Comparison of ENCODE assay signal across 2 cellular contexts in the genomic region with DNA sequence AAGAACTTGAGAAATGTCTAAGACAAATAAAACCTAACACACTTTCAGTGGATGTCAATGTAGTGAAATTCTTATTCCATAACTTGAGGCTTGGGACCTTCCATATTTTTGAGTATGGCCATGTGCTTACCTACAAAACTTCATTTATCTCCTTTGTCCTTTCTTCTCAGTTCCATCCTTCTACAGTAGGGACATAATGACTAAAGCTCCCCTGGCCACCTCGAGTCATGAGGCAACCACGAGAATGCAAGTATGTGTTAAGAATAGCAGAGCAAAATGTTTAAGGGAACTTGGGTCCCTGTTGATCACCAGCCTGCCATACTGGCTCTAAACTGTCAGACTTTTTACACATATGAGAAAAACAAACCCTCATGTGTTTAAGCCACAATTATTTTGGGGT.
A peak's percentile ranks its signal among the peaks of the same experiment; 100 is the strongest.
TF ChIP-seq lines count a peak whose summit lies in the region.

No MANE protein-coding gene starts in this region.

TF ChIP-seq in HCT116, 20 proteins besides CTCF, POLR2A, EP300 and RAD21:
- no peak for TF ChIP-seq JUND (IDR thresholded peaks at IDR 0.05)
- no peak for TF ChIP-seq CBX3 (IDR thresholded peaks at IDR 0.05; ENCODE audit: low read depth)
- TF ChIP-seq SP1 (IDR thresholded peaks at IDR 0.05; ENCODE audit: low read depth) = no peak
- TF ChIP-seq, protein P1, sequence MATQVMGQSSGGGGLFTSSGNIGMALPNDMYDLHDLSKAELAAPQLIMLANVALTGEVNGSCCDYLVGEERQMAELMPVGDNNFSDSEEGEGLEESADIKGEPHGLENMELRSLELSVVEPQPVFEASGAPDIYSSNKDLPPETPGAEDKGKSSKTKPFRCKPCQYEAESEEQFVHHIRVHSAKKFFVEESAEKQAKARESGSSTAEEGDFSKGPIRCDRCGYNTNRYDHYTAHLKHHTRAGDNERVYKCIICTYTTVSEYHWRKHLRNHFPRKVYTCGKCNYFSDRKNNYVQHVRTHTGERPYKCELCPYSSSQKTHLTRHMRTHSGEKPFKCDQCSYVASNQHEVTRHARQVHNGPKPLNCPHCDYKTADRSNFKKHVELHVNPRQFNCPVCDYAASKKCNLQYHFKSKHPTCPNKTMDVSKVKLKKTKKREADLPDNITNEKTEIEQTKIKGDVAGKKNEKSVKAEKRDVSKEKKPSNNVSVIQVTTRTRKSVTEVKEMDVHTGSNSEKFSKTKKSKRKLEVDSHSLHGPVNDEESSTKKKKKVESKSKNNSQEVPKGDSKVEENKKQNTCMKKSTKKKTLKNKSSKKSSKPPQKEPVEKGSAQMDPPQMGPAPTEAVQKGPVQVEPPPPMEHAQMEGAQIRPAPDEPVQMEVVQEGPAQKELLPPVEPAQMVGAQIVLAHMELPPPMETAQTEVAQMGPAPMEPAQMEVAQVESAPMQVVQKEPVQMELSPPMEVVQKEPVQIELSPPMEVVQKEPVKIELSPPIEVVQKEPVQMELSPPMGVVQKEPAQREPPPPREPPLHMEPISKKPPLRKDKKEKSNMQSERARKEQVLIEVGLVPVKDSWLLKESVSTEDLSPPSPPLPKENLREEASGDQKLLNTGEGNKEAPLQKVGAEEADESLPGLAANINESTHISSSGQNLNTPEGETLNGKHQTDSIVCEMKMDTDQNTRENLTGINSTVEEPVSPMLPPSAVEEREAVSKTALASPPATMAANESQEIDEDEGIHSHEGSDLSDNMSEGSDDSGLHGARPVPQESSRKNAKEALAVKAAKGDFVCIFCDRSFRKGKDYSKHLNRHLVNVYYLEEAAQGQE (IDR thresholded peaks at IDR 0.05; ENCODE audit: low read depth) = no peak
- no peak for TF ChIP-seq POLR2AphosphoS5 (IDR thresholded peaks at IDR 0.05; ENCODE audit: low read depth, low read length)
- TF ChIP-seq, protein P2, sequence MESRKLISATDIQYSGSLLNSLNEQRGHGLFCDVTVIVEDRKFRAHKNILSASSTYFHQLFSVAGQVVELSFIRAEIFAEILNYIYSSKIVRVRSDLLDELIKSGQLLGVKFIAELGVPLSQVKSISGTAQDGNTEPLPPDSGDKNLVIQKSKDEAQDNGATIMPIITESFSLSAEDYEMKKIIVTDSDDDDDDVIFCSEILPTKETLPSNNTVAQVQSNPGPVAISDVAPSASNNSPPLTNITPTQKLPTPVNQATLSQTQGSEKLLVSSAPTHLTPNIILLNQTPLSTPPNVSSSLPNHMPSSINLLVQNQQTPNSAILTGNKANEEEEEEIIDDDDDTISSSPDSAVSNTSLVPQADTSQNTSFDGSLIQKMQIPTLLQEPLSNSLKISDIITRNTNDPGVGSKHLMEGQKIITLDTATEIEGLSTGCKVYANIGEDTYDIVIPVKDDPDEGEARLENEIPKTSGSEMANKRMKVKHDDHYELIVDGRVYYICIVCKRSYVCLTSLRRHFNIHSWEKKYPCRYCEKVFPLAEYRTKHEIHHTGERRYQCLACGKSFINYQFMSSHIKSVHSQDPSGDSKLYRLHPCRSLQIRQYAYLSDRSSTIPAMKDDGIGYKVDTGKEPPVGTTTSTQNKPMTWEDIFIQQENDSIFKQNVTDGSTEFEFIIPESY (IDR thresholded peaks at IDR 0.05; ENCODE audit: extremely low read depth, insufficient replicate concordance, low read length) = no peak
- TF ChIP-seq, protein P3, sequence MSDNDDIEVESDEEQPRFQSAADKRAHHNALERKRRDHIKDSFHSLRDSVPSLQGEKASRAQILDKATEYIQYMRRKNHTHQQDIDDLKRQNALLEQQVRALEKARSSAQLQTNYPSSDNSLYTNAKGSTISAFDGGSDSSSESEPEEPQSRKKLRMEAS (IDR thresholded peaks at IDR 0.05) = no peak
- no peak for TF ChIP-seq ELF1 (IDR thresholded peaks at IDR 0.05; ENCODE audit: borderline replicate concordance, low read depth)
- TF ChIP-seq TCF7L2 (IDR thresholded peaks at IDR 0.05; ENCODE audit: borderline replicate concordance, extremely low read depth, insufficient read depth, insufficient read length) = no peak
- TF ChIP-seq, protein P4, sequence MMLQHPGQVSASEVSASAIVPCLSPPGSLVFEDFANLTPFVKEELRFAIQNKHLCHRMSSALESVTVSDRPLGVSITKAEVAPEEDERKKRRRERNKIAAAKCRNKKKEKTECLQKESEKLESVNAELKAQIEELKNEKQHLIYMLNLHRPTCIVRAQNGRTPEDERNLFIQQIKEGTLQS (IDR thresholded peaks at IDR 0.05) = no peak
- no peak for TF ChIP-seq SIN3A (IDR thresholded peaks at IDR 0.05; ENCODE audit: low read depth)
- no peak for TF ChIP-seq YY1 (IDR thresholded peaks at IDR 0.05; ENCODE audit: extremely low read depth, insufficient replicate concordance, low read depth, low read length)
- TF ChIP-seq EGR1 (IDR thresholded peaks at IDR 0.05; ENCODE audit: low read depth) = no peak
- no peak for TF ChIP-seq ZNF274 (IDR thresholded peaks at IDR 0.05; ENCODE audit: low read depth, low read length)
- TF ChIP-seq EZH2 (IDR thresholded peaks at IDR 0.05) = no peak
- TF ChIP-seq FOSL1 (IDR thresholded peaks at IDR 0.05; ENCODE audit: low read depth) = no peak
- no peak for TF ChIP-seq SRF (IDR thresholded peaks at IDR 0.05; ENCODE audit: low read depth)
- no peak for TF ChIP-seq CEBPB (IDR thresholded peaks at IDR 0.05; ENCODE audit: low read depth)
- TF ChIP-seq ZFX (IDR thresholded peaks at IDR 0.05) = no peak

TF ChIP-seq in GM12878, 131 proteins besides CTCF, POLR2A, EP300 and RAD21 (continued from another document):
- no peak for TF ChIP-seq NRF1 (conservative IDR thresholded peaks at IDR 0.05; ENCODE audit: low read depth, low read length)
- TF ChIP-seq, protein P5, sequence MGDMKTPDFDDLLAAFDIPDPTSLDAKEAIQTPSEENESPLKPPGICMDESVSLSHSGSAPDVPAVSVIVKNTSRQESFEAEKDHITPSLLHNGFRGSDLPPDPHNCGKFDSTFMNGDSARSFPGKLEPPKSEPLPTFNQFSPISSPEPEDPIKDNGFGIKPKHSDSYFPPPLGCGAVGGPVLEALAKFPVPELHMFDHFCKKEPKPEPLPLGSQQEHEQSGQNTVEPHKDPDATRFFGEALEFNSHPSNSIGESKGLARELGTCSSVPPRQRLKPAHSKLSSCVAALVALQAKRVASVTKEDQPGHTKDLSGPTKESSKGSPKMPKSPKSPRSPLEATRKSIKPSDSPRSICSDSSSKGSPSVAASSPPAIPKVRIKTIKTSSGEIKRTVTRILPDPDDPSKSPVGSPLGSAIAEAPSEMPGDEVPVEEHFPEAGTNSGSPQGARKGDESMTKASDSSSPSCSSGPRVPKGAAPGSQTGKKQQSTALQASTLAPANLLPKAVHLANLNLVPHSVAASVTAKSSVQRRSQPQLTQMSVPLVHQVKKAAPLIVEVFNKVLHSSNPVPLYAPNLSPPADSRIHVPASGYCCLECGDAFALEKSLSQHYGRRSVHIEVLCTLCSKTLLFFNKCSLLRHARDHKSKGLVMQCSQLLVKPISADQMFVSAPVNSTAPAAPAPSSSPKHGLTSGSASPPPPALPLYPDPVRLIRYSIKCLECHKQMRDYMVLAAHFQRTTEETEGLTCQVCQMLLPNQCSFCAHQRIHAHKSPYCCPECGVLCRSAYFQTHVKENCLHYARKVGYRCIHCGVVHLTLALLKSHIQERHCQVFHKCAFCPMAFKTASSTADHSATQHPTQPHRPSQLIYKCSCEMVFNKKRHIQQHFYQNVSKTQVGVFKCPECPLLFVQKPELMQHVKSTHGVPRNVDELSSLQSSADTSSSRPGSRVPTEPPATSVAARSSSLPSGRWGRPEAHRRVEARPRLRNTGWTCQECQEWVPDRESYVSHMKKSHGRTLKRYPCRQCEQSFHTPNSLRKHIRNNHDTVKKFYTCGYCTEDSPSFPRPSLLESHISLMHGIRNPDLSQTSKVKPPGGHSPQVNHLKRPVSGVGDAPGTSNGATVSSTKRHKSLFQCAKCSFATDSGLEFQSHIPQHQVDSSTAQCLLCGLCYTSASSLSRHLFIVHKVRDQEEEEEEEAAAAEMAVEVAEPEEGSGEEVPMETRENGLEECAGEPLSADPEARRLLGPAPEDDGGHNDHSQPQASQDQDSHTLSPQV (IDR thresholded peaks at IDR 0.05) = 0 out of 2 replicates have a peak, but pooled peaks have one; percentile 58
- TF ChIP-seq EZH2 (IDR thresholded peaks at IDR 0.05; ENCODE audit: borderline replicate concordance, control insufficient read depth, low read depth, low read length) = no peak
- no peak for TF ChIP-seq CREB1 (IDR thresholded peaks at IDR 0.05; ENCODE audit: low read depth)
- TF ChIP-seq, protein P4 (IDR thresholded peaks at IDR 0.05; ENCODE audit: borderline replicate concordance, extremely low read depth, low read depth, low read length) = no peak
- no peak for TF ChIP-seq DPF2 (IDR thresholded peaks at IDR 0.05)
- TF ChIP-seq MTA3 (IDR thresholded peaks at IDR 0.05; ENCODE audit: borderline replicate concordance, low read length) = no peak
- TF ChIP-seq RUNX3 (IDR thresholded peaks at IDR 0.05; ENCODE audit: low read length) = peak; percentile 30; the same call in 1 of the 2 replicates
- TF ChIP-seq, protein P6, sequence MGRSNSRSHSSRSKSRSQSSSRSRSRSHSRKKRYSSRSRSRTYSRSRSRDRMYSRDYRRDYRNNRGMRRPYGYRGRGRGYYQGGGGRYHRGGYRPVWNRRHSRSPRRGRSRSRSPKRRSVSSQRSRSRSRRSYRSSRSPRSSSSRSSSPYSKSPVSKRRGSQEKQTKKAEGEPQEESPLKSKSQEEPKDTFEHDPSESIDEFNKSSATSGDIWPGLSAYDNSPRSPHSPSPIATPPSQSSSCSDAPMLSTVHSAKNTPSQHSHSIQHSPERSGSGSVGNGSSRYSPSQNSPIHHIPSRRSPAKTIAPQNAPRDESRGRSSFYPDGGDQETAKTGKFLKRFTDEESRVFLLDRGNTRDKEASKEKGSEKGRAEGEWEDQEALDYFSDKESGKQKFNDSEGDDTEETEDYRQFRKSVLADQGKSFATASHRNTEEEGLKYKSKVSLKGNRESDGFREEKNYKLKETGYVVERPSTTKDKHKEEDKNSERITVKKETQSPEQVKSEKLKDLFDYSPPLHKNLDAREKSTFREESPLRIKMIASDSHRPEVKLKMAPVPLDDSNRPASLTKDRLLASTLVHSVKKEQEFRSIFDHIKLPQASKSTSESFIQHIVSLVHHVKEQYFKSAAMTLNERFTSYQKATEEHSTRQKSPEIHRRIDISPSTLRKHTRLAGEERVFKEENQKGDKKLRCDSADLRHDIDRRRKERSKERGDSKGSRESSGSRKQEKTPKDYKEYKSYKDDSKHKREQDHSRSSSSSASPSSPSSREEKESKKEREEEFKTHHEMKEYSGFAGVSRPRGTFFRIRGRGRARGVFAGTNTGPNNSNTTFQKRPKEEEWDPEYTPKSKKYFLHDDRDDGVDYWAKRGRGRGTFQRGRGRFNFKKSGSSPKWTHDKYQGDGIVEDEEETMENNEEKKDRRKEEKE (IDR thresholded peaks at IDR 0.05) = no peak
- TF ChIP-seq, protein P7, sequence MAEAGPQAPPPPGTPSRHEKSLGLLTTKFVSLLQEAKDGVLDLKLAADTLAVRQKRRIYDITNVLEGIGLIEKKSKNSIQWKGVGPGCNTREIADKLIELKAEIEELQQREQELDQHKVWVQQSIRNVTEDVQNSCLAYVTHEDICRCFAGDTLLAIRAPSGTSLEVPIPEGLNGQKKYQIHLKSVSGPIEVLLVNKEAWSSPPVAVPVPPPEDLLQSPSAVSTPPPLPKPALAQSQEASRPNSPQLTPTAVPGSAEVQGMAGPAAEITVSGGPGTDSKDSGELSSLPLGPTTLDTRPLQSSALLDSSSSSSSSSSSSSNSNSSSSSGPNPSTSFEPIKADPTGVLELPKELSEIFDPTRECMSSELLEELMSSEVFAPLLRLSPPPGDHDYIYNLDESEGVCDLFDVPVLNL (IDR thresholded peaks at IDR 0.05; ENCODE audit: low read depth, low read length) = no peak
- TF ChIP-seq RB1 (IDR thresholded peaks at IDR 0.05; ENCODE audit: borderline replicate concordance) = no peak
- TF ChIP-seq, protein P8, sequence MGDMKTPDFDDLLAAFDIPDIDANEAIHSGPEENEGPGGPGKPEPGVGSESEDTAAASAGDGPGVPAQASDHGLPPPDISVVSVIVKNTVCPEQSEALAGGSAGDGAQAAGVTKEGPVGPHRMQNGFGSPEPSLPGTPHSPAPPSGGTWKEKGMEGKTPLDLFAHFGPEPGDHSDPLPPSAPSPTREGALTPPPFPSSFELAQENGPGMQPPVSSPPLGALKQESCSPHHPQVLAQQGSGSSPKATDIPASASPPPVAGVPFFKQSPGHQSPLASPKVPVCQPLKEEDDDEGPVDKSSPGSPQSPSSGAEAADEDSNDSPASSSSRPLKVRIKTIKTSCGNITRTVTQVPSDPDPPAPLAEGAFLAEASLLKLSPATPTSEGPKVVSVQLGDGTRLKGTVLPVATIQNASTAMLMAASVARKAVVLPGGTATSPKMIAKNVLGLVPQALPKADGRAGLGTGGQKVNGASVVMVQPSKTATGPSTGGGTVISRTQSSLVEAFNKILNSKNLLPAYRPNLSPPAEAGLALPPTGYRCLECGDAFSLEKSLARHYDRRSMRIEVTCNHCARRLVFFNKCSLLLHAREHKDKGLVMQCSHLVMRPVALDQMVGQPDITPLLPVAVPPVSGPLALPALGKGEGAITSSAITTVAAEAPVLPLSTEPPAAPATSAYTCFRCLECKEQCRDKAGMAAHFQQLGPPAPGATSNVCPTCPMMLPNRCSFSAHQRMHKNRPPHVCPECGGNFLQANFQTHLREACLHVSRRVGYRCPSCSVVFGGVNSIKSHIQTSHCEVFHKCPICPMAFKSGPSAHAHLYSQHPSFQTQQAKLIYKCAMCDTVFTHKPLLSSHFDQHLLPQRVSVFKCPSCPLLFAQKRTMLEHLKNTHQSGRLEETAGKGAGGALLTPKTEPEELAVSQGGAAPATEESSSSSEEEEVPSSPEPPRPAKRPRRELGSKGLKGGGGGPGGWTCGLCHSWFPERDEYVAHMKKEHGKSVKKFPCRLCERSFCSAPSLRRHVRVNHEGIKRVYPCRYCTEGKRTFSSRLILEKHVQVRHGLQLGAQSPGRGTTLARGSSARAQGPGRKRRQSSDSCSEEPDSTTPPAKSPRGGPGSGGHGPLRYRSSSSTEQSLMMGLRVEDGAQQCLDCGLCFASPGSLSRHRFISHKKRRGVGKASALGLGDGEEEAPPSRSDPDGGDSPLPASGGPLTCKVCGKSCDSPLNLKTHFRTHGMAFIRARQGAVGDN (IDR thresholded peaks at IDR 0.05) = 0 out of 2 replicates have a peak, but pooled peaks have one; percentile 58
- no peak for TF ChIP-seq HDAC2 (IDR thresholded peaks at IDR 0.05)
- no peak for TF ChIP-seq FOXK2 (IDR thresholded peaks at IDR 0.05)
- 0 out of 4 replicates have a peak, but pooled peaks of 1 of the 2 experiments have one; percentile 13 for TF ChIP-seq IKZF2 (IDR thresholded peaks at IDR 0.05)
- TF ChIP-seq, protein P9, sequence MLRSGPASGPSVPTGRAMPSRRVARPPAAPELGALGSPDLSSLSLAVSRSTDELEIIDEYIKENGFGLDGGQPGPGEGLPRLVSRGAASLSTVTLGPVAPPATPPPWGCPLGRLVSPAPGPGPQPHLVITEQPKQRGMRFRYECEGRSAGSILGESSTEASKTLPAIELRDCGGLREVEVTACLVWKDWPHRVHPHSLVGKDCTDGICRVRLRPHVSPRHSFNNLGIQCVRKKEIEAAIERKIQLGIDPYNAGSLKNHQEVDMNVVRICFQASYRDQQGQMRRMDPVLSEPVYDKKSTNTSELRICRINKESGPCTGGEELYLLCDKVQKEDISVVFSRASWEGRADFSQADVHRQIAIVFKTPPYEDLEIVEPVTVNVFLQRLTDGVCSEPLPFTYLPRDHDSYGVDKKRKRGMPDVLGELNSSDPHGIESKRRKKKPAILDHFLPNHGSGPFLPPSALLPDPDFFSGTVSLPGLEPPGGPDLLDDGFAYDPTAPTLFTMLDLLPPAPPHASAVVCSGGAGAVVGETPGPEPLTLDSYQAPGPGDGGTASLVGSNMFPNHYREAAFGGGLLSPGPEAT (IDR thresholded peaks at IDR 0.05; ENCODE audit: low read depth) = peak; percentile 9; the same call in 1 of the 2 replicates
- peak; percentile 26 for TF ChIP-seq MEF2B (IDR thresholded peaks at IDR 0.05; ENCODE audit: partially characterized antibody, poor library complexity, severe bottlenecking)
